20 cellular contexts compared by ENCODE assay signal in the genomic region with DNA sequence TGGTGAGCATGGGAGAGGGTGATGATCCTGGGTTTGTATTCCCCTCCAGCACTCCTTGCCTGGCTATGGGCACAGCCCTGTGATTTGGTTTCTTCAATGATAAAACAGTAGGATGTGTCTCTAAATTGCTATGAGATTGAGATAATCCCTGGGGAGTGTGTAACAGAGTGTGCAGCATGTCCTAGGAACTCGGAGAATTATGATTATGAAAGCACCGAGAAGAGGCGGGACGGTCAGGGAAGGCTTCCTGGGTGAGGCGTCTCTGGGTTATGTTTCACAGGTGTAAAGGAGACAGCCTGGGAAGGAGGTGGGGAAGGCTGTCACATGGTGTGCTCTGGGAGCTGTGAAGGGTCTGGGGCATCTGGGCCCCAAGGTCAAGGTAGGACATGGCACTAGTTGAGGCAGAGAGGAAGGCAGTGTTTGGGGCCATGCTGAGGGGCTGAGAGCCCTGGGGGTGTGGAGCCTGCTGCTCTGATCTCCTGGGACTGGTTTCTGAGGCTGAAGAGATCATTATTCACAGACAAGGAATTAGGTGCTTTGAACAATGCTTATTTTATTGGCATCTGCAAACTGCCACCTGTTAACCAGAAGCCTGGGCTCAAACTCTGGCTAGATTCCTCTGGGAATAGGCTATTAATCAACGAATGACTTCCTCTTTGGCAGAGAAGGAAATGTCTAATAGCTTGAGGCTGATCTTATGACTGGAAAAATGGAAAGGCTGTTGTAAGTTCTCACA.
A peak's percentile ranks its signal among the peaks of the same experiment; 100 is the strongest.
DNase-seq lines count a peak whose midpoint lies in the region; ATAC-seq and TF ChIP-seq lines count a peak whose summit lies in the region.
"Had no signal": no experiment of that assay in that cellular context is flagged by ENCODE, and none has a peak within 500 bp of the region (broad histone marks: within the 10 kb centered on the region; RNA-seq: fewer than 3 reads in every experiment).

No MANE protein-coding gene starts in this region.

- no peak for TF ChIP-seq RAD21 in SK-N-SH (IDR thresholded peaks at IDR 0.05; ENCODE audit: low read length)

- intact Hi-C loops in posterior cingulate gyrus (cut with DNase I), result no loop called here

- H2AFZ ChIP-seq in SK-N-SH (ENCODE audit: low read depth), result no peak overlapping the region
- H2AFZ ChIP-seq: GM23248 had no signal

- no peak overlapping the region for H3K9ac ChIP-seq in SK-N-SH
- H3K9ac ChIP-seq: GM23248 had no signal

- H3K9me3 ChIP-seq in SK-N-SH, result no peaks in the 10 kb centered on the region
- H3K9me3 ChIP-seq: gastrocnemius medialis, ovary, transverse colon had no signal

- CTCF ChIA-PET in SK-N-SH (lab: Yijun Ruan, JAX), result no interaction called here

- 21% methylated on average over 6 of the region's 6 CpGs for WGBS in SK-N-SH (ENCODE audit: low lambda C conversion rate)

- no peak overlapping the region for H3K27ac ChIP-seq in SK-N-SH (ENCODE audit: low read depth in 2 of 2, low read length in 1 of 2)
- H3K27ac ChIP-seq: gastrocnemius medialis, GM23248, ovary, skin epidermis, transverse colon had no signal

- POLR2A ChIA-PET in SK-N-SH (lab: Yijun Ruan, JAX), result no interaction called here

- H4K20me1 ChIP-seq in SK-N-SH (ENCODE audit: insufficient read depth), result no peaks in the 10 kb centered on the region

- no peaks in the 10 kb centered on the region; the same call in 1 of the 2 replicates for H3K27me3 ChIP-seq in SK-N-SH (ENCODE audit: insufficient read depth)
- H3K27me3 ChIP-seq: gastrocnemius medialis, ovary, transverse colon had no signal

- no peaks in the 10 kb centered on the region for H3K79me2 ChIP-seq in SK-N-SH (ENCODE audit: insufficient read depth)

- H3K36me3 ChIP-seq in SK-N-SH (replicated peaks in 1 of 2; ENCODE audit: control insufficient read depth in 1 of 2, insufficient read depth in 2 of 2, low read length in 1 of 2), result no peaks in the 10 kb centered on the region
- H3K36me3 ChIP-seq: gastrocnemius medialis, ovary, transverse colon had no signal

- H3K4me2 ChIP-seq in SK-N-SH, result no peak overlapping the region

- no peaks in the 10 kb centered on the region for H3F3A ChIP-seq in SK-N-SH (replicated peaks; ENCODE audit: insufficient read depth)

- peaks cover 0 to 6% of the 10 kb centered on the region in 2 experiments; a peak in 2 of 4 replicates for H3K4me1 ChIP-seq in SK-N-SH (ENCODE audit: control insufficient read depth in 1 of 2, insufficient read depth in 2 of 2, low read depth in 1 of 2, low read length in 1 of 2)
- H3K4me1 ChIP-seq: transverse colon had no signal

- no peak for TF ChIP-seq CTCF in SK-N-SH (IDR thresholded peaks at IDR 0.05)
- TF ChIP-seq CTCF in omental fat pad (IDR thresholded peaks at IDR 0.05), result no peak

- no peaks in the 10 kb centered on the region for H3K9me2 ChIP-seq in SK-N-SH

- peak; percentile 27 for DNase-seq in DMS 273 treated with DMSO at 0.1 percent for 48 hours (lab: John Stamatoyannopoulos, UW)
- peak; percentile 15 for DNase-seq in NCI-H1105 (lab: John Stamatoyannopoulos, UW)
- DNase-seq in SK-N-SH, result no peak
- peak; percentile 41 for DNase-seq in myocyte (ENCODE audit: low read depth)
- DNase-seq in omental fat pad (ENCODE audit: low spot score), result no peak
- no peak for DNase-seq in GDM1 (lab: John Stamatoyannopoulos, UW)
- DNase-seq in posterior cingulate gyrus, result no peak
- no peak for DNase-seq in stimulated activated CD4-positive, alpha-beta T cell treated with anti-CD3 and anti-CD28 coated beads, Interleukin-2, amount 100 ng/mL, for 48 hours
- DNase-seq: activated CD4-positive, alpha-beta T cell treated with anti-CD3 and anti-CD28 coated beads for 36 hours; activated effector memory CD4-positive, alpha-beta T cell treated with Interleukin-2 at 50 U/mL for 16 hours; C1 segment of cervical spinal cord; DMS79 treated with DMSO at 0.1 percent for 48 hours; gastrocnemius medialis; GM23248; KG1; NCI-H2029; ovary; T1000; transverse colon had no signal

- no peak for TF ChIP-seq EP300 in SK-N-SH (IDR thresholded peaks at IDR 0.05; ENCODE audit: borderline replicate concordance in 1 of 2, low read depth in 1 of 2, low read length in 1 of 2)

- ATAC-seq in omental fat pad (ENCODE audit: low FRiP score), result no peak
- ATAC-seq: activated CD4-positive, alpha-beta T cell treated with anti-CD3 and anti-CD28 coated beads for 36 hours; gastrocnemius medialis had no signal

- H3K4me3 ChIP-seq in SK-N-SH (ENCODE audit: low read depth in 2 of 2, low read length in 1 of 2), result no peak overlapping the region
- H3K4me3 ChIP-seq: gastrocnemius medialis, GM23248, ovary, skin epidermis, transverse colon had no signal

TF ChIP-seq in SK-N-SH, 30 proteins besides CTCF, POLR2A, EP300 and RAD21:
- TF ChIP-seq, protein P1, sequence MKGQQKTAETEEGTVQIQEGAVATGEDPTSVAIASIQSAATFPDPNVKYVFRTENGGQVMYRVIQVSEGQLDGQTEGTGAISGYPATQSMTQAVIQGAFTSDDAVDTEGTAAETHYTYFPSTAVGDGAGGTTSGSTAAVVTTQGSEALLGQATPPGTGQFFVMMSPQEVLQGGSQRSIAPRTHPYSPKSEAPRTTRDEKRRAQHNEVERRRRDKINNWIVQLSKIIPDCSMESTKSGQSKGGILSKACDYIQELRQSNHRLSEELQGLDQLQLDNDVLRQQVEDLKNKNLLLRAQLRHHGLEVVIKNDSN (IDR thresholded peaks at IDR 0.05; ENCODE audit: borderline replicate concordance, low read depth), result no peak
- TF ChIP-seq, protein P2, sequence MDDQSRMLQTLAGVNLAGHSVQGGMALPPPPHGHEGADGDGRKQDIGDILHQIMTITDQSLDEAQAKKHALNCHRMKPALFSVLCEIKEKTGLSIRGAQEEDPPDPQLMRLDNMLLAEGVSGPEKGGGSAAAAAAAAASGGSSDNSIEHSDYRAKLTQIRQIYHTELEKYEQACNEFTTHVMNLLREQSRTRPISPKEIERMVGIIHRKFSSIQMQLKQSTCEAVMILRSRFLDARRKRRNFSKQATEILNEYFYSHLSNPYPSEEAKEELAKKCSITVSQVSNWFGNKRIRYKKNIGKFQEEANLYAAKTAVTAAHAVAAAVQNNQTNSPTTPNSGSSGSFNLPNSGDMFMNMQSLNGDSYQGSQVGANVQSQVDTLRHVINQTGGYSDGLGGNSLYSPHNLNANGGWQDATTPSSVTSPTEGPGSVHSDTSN (IDR thresholded peaks at IDR 0.05), result peak; percentile 64
- peak; percentile 60 for TF ChIP-seq TCF12 (IDR thresholded peaks at IDR 0.05)

Comparison
In these comparisons a context has a peak if more than half of its experiments do, and no peak if none do; other contexts are left out.
1. DNase-seq: peak in DMS 273 treated with DMSO at 0.1 percent for 48 hours (single experiment), NCI-H1105 (single experiment) and myocyte (single experiment); none in SK-N-SH (single experiment), omental fat pad (single experiment), GDM1 (single experiment), posterior cingulate gyrus (0 of 10) and stimulated activated CD4-positive, alpha-beta T cell treated with anti-CD3 and anti-CD28 coated beads, Interleukin-2, amount 100 ng/mL, for 48 hours (0 of 2).